Comparison of ENCODE assay signal across 10 cellular contexts in genomic region chr17:59695943-59696681, GRCh38. TPM values are rescaled to one million over a fixed set of nuclear protein-coding genes. Genes with fewer than 3 reads are reported as not detected.
DNase-seq lines count a peak whose midpoint lies in the region; ATAC-seq and TF ChIP-seq lines count a peak whose summit lies in the region.
"Had no signal": no experiment of that assay in that cellular context is flagged by ENCODE, and none has a peak within 500 bp of the region (broad histone marks: within the 10 kb centered on the region; RNA-seq: fewer than 3 reads in every experiment).

No MANE protein-coding gene starts in this region.

- H3K9me3 ChIP-seq in spleen (no peaks in the 10 kb centered on the region), HAP-1 (no peaks in the 10 kb centered on the region), trophoblast cell (ENCODE audit: insufficient read depth, low read depth, low read length) (no peaks in the 10 kb centered on the region)
- H3K9me3 ChIP-seq: suprapubic skin had no signal

- no peak overlapping the region for H3K9ac ChIP-seq in trophoblast cell (ENCODE audit: low read length)

- no peak overlapping the region for H2BK12ac ChIP-seq in trophoblast cell (ENCODE audit: low read length)

- peak overlapping the region; percentile 28 to 48 for H3K27ac Mint-ChIP-seq in activated naive CD4-positive, alpha-beta T cell treated with anti-CD3 and anti-CD28 coated beads, Interleukin-2, amount 50 U/mL, for 72 hours
- peak overlapping the region in 3 of 7 donors; percentile 19 to 51 (median 39) for H3K27ac Mint-ChIP-seq in CD14-positive monocyte

- no peak overlapping the region for H2AK5ac ChIP-seq in trophoblast cell (ENCODE audit: low read length)

- H3K27me3 Mint-ChIP-seq in CD14-positive monocyte (ENCODE audit: low read depth in 3 of 3) = no peaks in the 10 kb centered on the region

- no peak overlapping the region for H3K4me3 Mint-ChIP-seq in CD14-positive monocyte

- no peak overlapping the region for H3K23ac ChIP-seq in trophoblast cell (ENCODE audit: low read length)

- TF ChIP-seq CTCF in AG10803 (conservative IDR thresholded peaks at IDR 0.05; ENCODE audit: low read length) (no peak), CD14-positive monocyte (IDR thresholded peaks at IDR 0.05) (no peak), spleen (IDR thresholded peaks at IDR 0.05 in 8 of 11, conservative IDR thresholded peaks at IDR 0.05 in 3 of 11) (no peak)

- no peak overlapping the region for H2BK120ac ChIP-seq in trophoblast cell (ENCODE audit: insufficient read depth, low read length, poor library complexity)

- no peak overlapping the region for H3K4ac ChIP-seq in trophoblast cell (ENCODE audit: low read depth, low read length)

- no peak overlapping the region for H3K18ac ChIP-seq in trophoblast cell (ENCODE audit: low read length)

- H3K27ac ChIP-seq in spleen = peak overlapping the region in 2 of 8 donors; percentile 4 to 31
- H3K27ac ChIP-seq in trophoblast cell (ENCODE audit: low read depth, low read length) = no peak overlapping the region
- H3K27ac ChIP-seq: suprapubic skin had no signal

- H3K36me3 Mint-ChIP-seq in activated naive CD4-positive, alpha-beta T cell treated with anti-CD3 and anti-CD28 coated beads, Interleukin-2, amount 50 U/mL, for 72 hours = peaks cover 27 to 35% of the 10 kb centered on the region in 2 donors
- peaks cover 75 to 87% of the 10 kb centered on the region in 2 donors for H3K36me3 Mint-ChIP-seq in CD14-positive monocyte

- no peak for TF ChIP-seq POLR2A in spleen (IDR thresholded peaks at IDR 0.05)

- no peak for ATAC-seq in activated naive CD4-positive, alpha-beta T cell treated with anti-CD3 and anti-CD28 coated beads, Interleukin-2, amount 50 U/mL, for 72 hours
- peak; percentile 31 for ATAC-seq in left colon

- no peak overlapping the region for H4K8ac ChIP-seq in trophoblast cell (ENCODE audit: low read depth, low read length)

- no peaks in the 10 kb centered on the region for H3K79me2 ChIP-seq in trophoblast cell (ENCODE audit: control insufficient read depth, insufficient read depth, low read length, poor library complexity)

- H3K27me3 ChIP-seq in spleen (replicated peaks in 1 of 7) (no peaks in the 10 kb centered on the region), HAP-1 (ENCODE audit: low read depth) (no peaks in the 10 kb centered on the region), trophoblast cell (ENCODE audit: insufficient read depth, low read length) (no peaks in the 10 kb centered on the region)
- H3K27me3 ChIP-seq: suprapubic skin had no signal

- H3K79me1 ChIP-seq in trophoblast cell (ENCODE audit: low read length) = no peaks in the 10 kb centered on the region

- intact Hi-C loops in left colon (cut with DNase I, micrococcal nuclease) = no loop called here
- intact Hi-C loops in CD14-positive monocyte (cut with micrococcal nuclease) = no loop called here
- intact Hi-C loops in spleen (cut with DNase I; ENCODE audit: low total_unique reads) = no loop called here

- H3K36me3 ChIP-seq in spleen (peaks cover under 1 to 100% (median 82%) of the 10 kb centered on the region in 6 donors), HAP-1 (replicated peaks) (peaks cover 93% of the 10 kb centered on the region), trophoblast cell (ENCODE audit: control insufficient read depth in 1 of 2, insufficient read depth in 2 of 2, low read length in 2 of 2) (peaks cover 24 to 54% of the 10 kb centered on the region in 2 experiments)

- no peak overlapping the region for H4K12ac ChIP-seq in trophoblast cell (ENCODE audit: low read depth, low read length)

- H2BK5ac ChIP-seq in trophoblast cell (ENCODE audit: low read depth, low read length, poor library complexity) = no peak overlapping the region

- H3K4me1 ChIP-seq in spleen (peaks cover 0 to 54% (median 6%) of the 10 kb centered on the region in 6 donors), HAP-1 (peaks cover 13% of the 10 kb centered on the region), trophoblast cell (ENCODE audit: control insufficient read depth in 1 of 2, insufficient read depth in 2 of 2, low read length in 2 of 2) (no peaks in the 10 kb centered on the region)
- H3K4me1 ChIP-seq: suprapubic skin had no signal

- no peaks in the 10 kb centered on the region for H3K9me3 Mint-ChIP-seq in activated naive CD4-positive, alpha-beta T cell treated with anti-CD3 and anti-CD28 coated beads, Interleukin-2, amount 50 U/mL, for 72 hours
- no peaks in the 10 kb centered on the region for H3K9me3 Mint-ChIP-seq in CD14-positive monocyte

- in situ Hi-C loops in HAP-1 (cut with MboI; ENCODE audit: low sequenced_read_pairs) = no loop called here

- DNase-seq in AG10803 (ENCODE audit: low read depth) (peak; percentile 58), H4 (ENCODE audit: low spot score) (peak; percentile 16), left colon (no peak), CD14-positive monocyte (ENCODE audit: low spot score) (no peak), spleen (no peak), HAP-1 (ENCODE audit: low spot score in 2 of 2) (no peak), trophoblast cell (no peak)
- no peak for DNase-seq in activated naive CD4-positive, alpha-beta T cell treated with anti-CD3 and anti-CD28 coated beads, Interleukin-2, amount 50 U/mL, for 72 hours (ENCODE audit: low spot score in 2 of 2)
- DNase-seq: MM.1S had no signal

- H3K4me2 ChIP-seq in trophoblast cell (ENCODE audit: low read length) = no peak overlapping the region

- no peak overlapping the region for H3K4me3 ChIP-seq in AG10803 (ENCODE audit: low read length)
- H3K4me3 ChIP-seq in spleen = no peak overlapping the region
- no peak overlapping the region for H3K4me3 ChIP-seq in HAP-1
- no peak overlapping the region for H3K4me3 ChIP-seq in trophoblast cell (ENCODE audit: low read depth, low read length)
- H3K4me3 ChIP-seq: suprapubic skin had no signal

- no peak overlapping the region for H4K91ac ChIP-seq in trophoblast cell (ENCODE audit: low read depth, low read length)

- no peak overlapping the region for H2AFZ ChIP-seq in trophoblast cell (ENCODE audit: insufficient read depth, low read length, poor library complexity)

- H3K4me1 Mint-ChIP-seq in CD14-positive monocyte = peaks cover 2% of the 10 kb centered on the region

- H3K14ac ChIP-seq in trophoblast cell (ENCODE audit: low read length) = no peak overlapping the region

- WGBS in spleen, 5 donors = 55 to 80% (median 61%) methylated on average over 3 of the region's 3 CpGs
- no CpG with 5 or more reads among the region's 3 CpGs for WGBS in trophoblast cell (ENCODE audit: extremely low coverage, insufficient coverage, insufficient read length)

RNA-seq across cellular contexts. Expression of gene PTRH2, which starts 11.1 kb away (rescaled TPM):
- total RNA-seq in H4 (2014; rRNA removed; shearing (Covaris generic)) = 39.9 and 52.3 TPM in 2 replicates
- 10 to 100 TPM; 18.9 to 42.8 TPM for total RNA-seq in activated naive CD4-positive, alpha-beta T cell treated with anti-CD3 and anti-CD28 coated beads, Interleukin-2, amount 50 U/mL, for 72 hours
- total RNA-seq in left colon (10 to 100 TPM; 15.4 to 24.8 TPM), spleen (10 to 100 TPM; 14.4 to 30.9 (median 18.4) TPM)
- polyA plus RNA-seq in CD14-positive monocyte (10 to 100 TPM; 26.0 to 27.0 TPM), spleen (10 to 100 TPM; 23.9 to 28.3 (median 27.6) TPM)
- polyA plus RNA-seq in trophoblast cell (2013) = 42.1 and 44.6 TPM in 2 replicates

RNA-seq across cellular contexts. Expression of gene VMP1, which starts 11.3 kb away (rescaled TPM):
- 224 and 239 TPM in 2 replicates for total RNA-seq in H4 (2014; rRNA removed; shearing (Covaris generic))
- total RNA-seq in activated naive CD4-positive, alpha-beta T cell treated with anti-CD3 and anti-CD28 coated beads, Interleukin-2, amount 50 U/mL, for 72 hours = 100 to 1,000 TPM; 344 to 725 TPM
- total RNA-seq in left colon = 100 to 1,000 TPM; 213 to 459 TPM
- polyA plus RNA-seq in CD14-positive monocyte = 100 to 1,000 TPM; 386 to 511 TPM
- 100 to 1,000 TPM; 202 to 649 (median 372) TPM for total RNA-seq in spleen
- 10 to 100 TPM; 53.2 to 81.2 (median 65.8) TPM for polyA plus RNA-seq in spleen
- polyA plus RNA-seq in trophoblast cell (2013) = 111 and 118 TPM in 2 replicates

Comparison
In these comparisons a context has a peak if more than half of its experiments do, and no peak if none do; other contexts are left out.
1. DNase-seq: peak in AG10803 (single experiment) and H4 (single experiment); none in activated naive CD4-positive, alpha-beta T cell treated with anti-CD3 and anti-CD28 coated beads, Interleukin-2, amount 50 U/mL, for 72 hours (0 of 2), left colon (0 of 2), CD14-positive monocyte (single experiment), spleen (single experiment), HAP-1 (0 of 2) and trophoblast cell (0 of 2).